25 cellular contexts compared by ENCODE assay signal in genomic region chr22:35455529-35455928, GRCh38.
"Had no signal": no experiment of that assay in that cellular context is flagged by ENCODE, and none has a peak within 500 bp of the region (broad histone marks: within the 10 kb centered on the region; RNA-seq: fewer than 3 reads in every experiment).

No MANE protein-coding gene starts in this region.

- H3K9me3 ChIP-seq: colonic mucosa, esophagus squamous epithelium, gastrocnemius medialis, heart right ventricle, left lung, lower lobe of right lung, mucosa of descending colon had no signal

- H3K4me3 ChIP-seq: colonic mucosa, esophagus squamous epithelium, gastrocnemius medialis, heart right ventricle, left lung, lower lobe of right lung, mucosa of descending colon had no signal

- H3K4me1 ChIP-seq: gastrocnemius medialis, heart right ventricle, left lung had no signal

- H3K36me3 ChIP-seq: colonic mucosa, esophagus squamous epithelium, gastrocnemius medialis, heart right ventricle, left lung, lower lobe of right lung had no signal

- DNase-seq: colonic mucosa; cortex of kidney; effector CD8-positive, alpha-beta T cell; effector memory CD8-positive, alpha-beta T cell; endodermal cell; erythroblast; esophagus squamous epithelium; foreskin fibroblast; foreskin melanocyte; gastrocnemius medialis; glutamatergic neuron; head of caudate nucleus; heart right ventricle; hippocampal formation; left cardiac atrium; left lung; left ventricle myocardium superior; lower lobe of right lung; mesenchymal stem cell; mucosa of descending colon had no signal

- H3K27me3 ChIP-seq: colonic mucosa, gastrocnemius medialis, left lung had no signal

- ATAC-seq: effector memory CD8-positive, alpha-beta T cell; esophagus mucosa; gastrocnemius medialis; left cardiac atrium; left lung; lower lobe of right lung; mucosa of descending colon had no signal

- H3K27ac ChIP-seq: colonic mucosa, epithelial cell of prostate, esophagus squamous epithelium, gastrocnemius medialis, heart right ventricle, left lung, lower lobe of right lung had no signal

- FAIRE-seq: endometrium, islet of Langerhans, keratinocyte had no signal
